ENCODE assay signal across 7 cellular contexts in the genomic region with DNA sequence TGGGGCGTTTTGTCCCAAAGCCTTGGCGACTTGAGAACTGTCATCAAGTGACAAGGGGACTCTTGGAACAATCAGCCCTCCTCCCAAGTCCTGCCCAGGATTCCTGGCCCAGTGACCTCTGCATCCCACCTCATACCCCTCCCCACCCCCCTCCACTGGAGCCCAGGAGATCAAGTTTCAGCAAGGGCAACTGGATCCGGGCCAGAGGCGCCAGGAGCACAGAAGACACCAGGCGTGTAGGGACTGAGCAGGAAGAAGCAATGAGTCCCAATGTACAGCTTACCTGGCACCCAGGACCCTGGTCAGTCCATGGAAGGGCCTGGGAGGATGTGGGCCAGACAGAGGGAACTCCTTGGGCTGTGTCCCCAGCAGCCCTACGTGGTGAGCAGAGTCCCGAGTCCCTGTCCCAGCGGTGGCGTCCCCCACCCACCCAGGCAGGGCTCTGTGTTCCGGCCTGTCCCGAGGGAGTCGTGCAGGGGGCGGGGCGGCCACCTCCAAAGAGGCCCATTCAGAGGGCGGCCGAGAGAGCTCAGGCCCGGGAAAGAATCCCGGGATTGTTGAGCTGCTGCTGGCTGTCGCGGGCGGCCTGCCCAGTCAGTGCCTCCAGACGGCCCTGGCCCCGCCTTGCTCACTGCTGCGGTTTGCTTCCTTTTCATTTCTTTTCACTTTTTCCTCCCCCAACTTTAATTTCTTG.
A peak's percentile ranks its signal among the peaks of the same experiment; 100 is the strongest.
DNase-seq lines count a peak whose midpoint lies in the region; ATAC-seq and TF ChIP-seq lines count a peak whose summit lies in the region.

No MANE protein-coding gene starts in this region.

- peaks cover 16 to 43% of the 10 kb centered on the region in 2 donors for H3K4me1 ChIP-seq in left lung

- ATAC-seq in left lung: peak; percentile 90
- no peak for ATAC-seq in GM18907 (IDR thresholded peaks at IDR 0.05; ENCODE audit: unreplicated experiment)

- H3K9me3 ChIP-seq in MG63 (no peaks in the 10 kb centered on the region), left lung (no peaks in the 10 kb centered on the region)

- H3K36me3 ChIP-seq in MG63 (peaks cover 7% of the 10 kb centered on the region), left lung (peaks cover 0 to 11% of the 10 kb centered on the region in 2 donors)

- no peak for TF ChIP-seq CTCF in left lung (IDR thresholded peaks at IDR 0.05)

- H3K4me3 ChIP-seq in MG63 (peak overlapping the region; percentile 16; the same call in 1 of the 2 replicates), left lung (peak overlapping the region; percentile 12 to 21)

- DNase-seq in MG63: peak; percentile 91
- peak; percentile 61 for DNase-seq in dermis blood vessel endothelial cell
- DNase-seq in left lung: peak; percentile 85 to 91
- peak; percentile 88 for DNase-seq in superior temporal gyrus (ENCODE audit: extremely low spot score)
- DNase-seq in NCI-H2227 treated with DMSO at 0.1 percent for 48 hours (lab: John Stamatoyannopoulos, UW): no peak
- DNase-seq in stimulated activated CD4-positive, alpha-beta T cell treated with anti-CD3 and anti-CD28 coated beads, Interleukin-15, amount 100 ng/mL, for 24 hours: no peak

- peak overlapping the region; percentile 73 to 74 for H3K27ac ChIP-seq in left lung

- intact Hi-C loops in left lung (cut with DNase I): no loop called here

- H3K27me3 ChIP-seq in MG63: no peaks in the 10 kb centered on the region
- no peaks in the 10 kb centered on the region for H3K27me3 ChIP-seq in left lung

Comparison
In these comparisons a context has a peak if more than half of its experiments do, and no peak if none do; other contexts are left out.
1. DNase-seq: peak in MG63 (single experiment), dermis blood vessel endothelial cell (single experiment), left lung (2 of 2) and superior temporal gyrus (single experiment); none in NCI-H2227 treated with DMSO at 0.1 percent for 48 hours (single experiment) and stimulated activated CD4-positive, alpha-beta T cell treated with anti-CD3 and anti-CD28 coated beads, Interleukin-15, amount 100 ng/mL, for 24 hours (single experiment).